Comparison of ENCODE assay signal across 1 cellular context in genomic region chr16:20818929-20819585, GRCh38.
TF ChIP-seq lines count a peak whose summit lies in the region.

No MANE protein-coding gene starts in this region.

TF ChIP-seq in K562, 482 proteins besides CTCF, POLR2A, EP300 and RAD21 (continued from another document):
- TF ChIP-seq YY1 (IDR thresholded peaks at IDR 0.05; ENCODE audit: borderline replicate concordance in 1 of 3, control insufficient read depth in 1 of 3, extremely low read depth in 1 of 3, insufficient read depth in 3 of 3, insufficient read length in 1 of 3, insufficient replicate concordance in 2 of 3, low read depth in 1 of 3, low read length in 2 of 3) (no peak), BCLAF1 (IDR thresholded peaks at IDR 0.05; ENCODE audit: borderline replicate concordance in 1 of 2, control insufficient read depth in 1 of 2, low read depth in 2 of 2, low read length in 1 of 2) (no peak)
